1 cellular context compared by ENCODE assay signal in the genomic region with DNA sequence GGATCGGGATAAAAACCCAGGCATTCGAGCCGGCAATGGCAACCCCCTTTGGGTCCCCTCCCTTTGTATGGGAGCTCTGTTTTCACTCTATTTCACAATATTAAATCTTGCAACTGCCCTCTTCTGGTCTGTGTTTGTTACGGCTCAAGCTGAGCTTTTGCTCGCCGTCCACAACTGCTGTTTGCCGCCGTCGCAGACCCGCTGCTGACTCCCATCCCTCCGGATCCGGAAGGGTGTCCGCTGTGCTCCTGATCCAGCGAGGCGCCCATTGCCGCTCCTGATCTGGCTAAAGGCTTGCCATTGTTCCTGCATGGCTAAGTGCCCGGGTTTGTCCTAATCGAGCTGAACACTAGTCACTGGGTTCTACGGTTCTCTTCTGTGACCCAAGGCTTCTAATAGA. TPM values are rescaled to one million over a fixed set of nuclear protein-coding genes. Genes with fewer than 3 reads are reported as not detected.
"Had no signal": no experiment of that assay in that cellular context is flagged by ENCODE, and none has a peak within 500 bp of the region (broad histone marks: within the 10 kb centered on the region; RNA-seq: fewer than 3 reads in every experiment).

No MANE protein-coding gene starts in this region.

RNA-seq across cellular contexts. Expression of a gene that starts 8.6 kb away (rescaled TPM):
- total RNA-seq: naive thymus-derived CD8-positive, alpha-beta T cell had no signal
- polyA plus RNA-seq: naive thymus-derived CD8-positive, alpha-beta T cell had no signal
